Comparison of ENCODE assay signal across 14 cellular contexts in genomic region chr20:650954-651353, GRCh38. TPM values are rescaled to one million over a fixed set of nuclear protein-coding genes. Genes with fewer than 3 reads are reported as not detected.
DNase-seq lines count a peak whose midpoint lies in the region; ATAC-seq and TF ChIP-seq lines count a peak whose summit lies in the region.
"Had no signal": no experiment of that assay in that cellular context is flagged by ENCODE, and none has a peak within 500 bp of the region (broad histone marks: within the 10 kb centered on the region; RNA-seq: fewer than 3 reads in every experiment).

No MANE protein-coding gene starts in this region.

- intact Hi-C loops in Right ventricle myocardium superior (cut with DNase I) (loop anchor here (5.0 kb wide), 1 partner anchor 76 kb away; no protein-coding TSS in a partner anchor), heart left ventricle (cut with DNase I) (loop anchor here in 6 of 10 donors (5.0 to 10.0 kb wide), 5 partner anchors 74 to 304 kb away; partner anchors contain the start of gene NRSN2 (in 1 of the 6)), adrenal gland (cut with DNase I) (no loop called here)

- peaks cover 0 to 53% (median 29%) of the 10 kb centered on the region in 12 donors for H3K4me1 ChIP-seq in heart left ventricle
- peaks cover 25% of the 10 kb centered on the region for H3K4me1 ChIP-seq in skeletal muscle satellite cell (ENCODE audit: control insufficient read depth, insufficient read depth, low read length)
- H3K4me1 ChIP-seq in adrenal gland (replicated peaks in 1 of 2) = peaks cover 22 to 35% of the 10 kb centered on the region in 2 donors

- no peaks in the 10 kb centered on the region for H3K27me3 ChIP-seq in heart left ventricle
- no peaks in the 10 kb centered on the region for H3K27me3 ChIP-seq in skeletal muscle satellite cell (ENCODE audit: control insufficient read depth, insufficient read depth, low read length)
- H3K27me3 ChIP-seq in adrenal gland = no peaks in the 10 kb centered on the region
- H3K27me3 ChIP-seq: ascending aorta, MG63, pancreas had no signal

- TF ChIP-seq CTCF in heart left ventricle (IDR thresholded peaks at IDR 0.05) = peak in 3 of 12 donors; percentile 8 to 32 (median 13)
- no peak for TF ChIP-seq CTCF in RWPE1 (conservative IDR thresholded peaks at IDR 0.05; ENCODE audit: low read depth)
- peak; percentile 17 for TF ChIP-seq CTCF in epithelial cell of proximal tubule (conservative IDR thresholded peaks at IDR 0.05; ENCODE audit: low read depth, low read length)
- peak in 1 of 6 experiments; percentile 30 for TF ChIP-seq CTCF in adrenal gland (IDR thresholded peaks at IDR 0.05)

- ATAC-seq in Right ventricle myocardium superior (ENCODE audit: poor library complexity) (no peak), heart left ventricle (no peak), GM21515 (IDR thresholded peaks at IDR 0.05; ENCODE audit: unreplicated experiment) (no peak)
- ATAC-seq: esophagus mucosa, pancreas had no signal

- H3K4me2 ChIP-seq in skeletal muscle satellite cell (ENCODE audit: low read length) = peak overlapping the region; percentile 92

- H3K36me3 ChIP-seq in heart left ventricle (peaks cover 5 to 46% (median 40%) of the 10 kb centered on the region in 9 donors), skeletal muscle satellite cell (ENCODE audit: insufficient read depth, low read length) (peaks cover 43% of the 10 kb centered on the region), adrenal gland (replicated peaks in 1 of 2) (peaks cover 0 to 36% of the 10 kb centered on the region in 2 donors)

- POLR2A ChIA-PET in RWPE1 (lab: Yijun Ruan, JAX; ENCODE audit: low non-redundant PET) = no interaction called here

- H3K4me3 ChIP-seq in heart left ventricle = peak overlapping the region in 1 of 12 donors; percentile 72
- no peak overlapping the region for H3K4me3 ChIP-seq in epithelial cell of proximal tubule (ENCODE audit: low read depth, low read length)
- H3K4me3 ChIP-seq in skeletal muscle satellite cell (ENCODE audit: low read length) = no peak overlapping the region
- no peak overlapping the region for H3K4me3 ChIP-seq in adrenal gland
- H3K4me3 ChIP-seq: MG63, pancreas had no signal

- WGBS in heart left ventricle, 4 donors = 61 to 67% (median 64%) methylated on average over 5 of the region's 5 CpGs
- 44 to 63% (median 54%) methylated on average over 5 of the region's 5 CpGs for WGBS in adrenal gland, 4 donors

- DNase-seq in Right ventricle myocardium superior (peak; percentile 27), heart left ventricle (no peak), RWPE1 (ENCODE audit: low spot score) (no peak), epithelial cell of proximal tubule (ENCODE audit: low read depth) (no peak), adrenal gland (no peak)
- no peak for DNase-seq in stimulated activated CD4-positive, alpha-beta T cell treated with anti-CD3 and anti-CD28 coated beads, Interleukin-12 subunit alpha, Interleukin-12 subunit beta, amount 100 ng/mL, for 4 hours
- DNase-seq: kidney glomerular epithelial cell, MG63, pancreas, SHP77 treated with DMSO at 0.1 percent for 48 hours had no signal

- no peak overlapping the region for H3K9ac ChIP-seq in skeletal muscle satellite cell (ENCODE audit: low read depth, low read length)

- CTCF ChIA-PET in RWPE1 (lab: Yijun Ruan, JAX) = interaction anchor here (0.7 to 1.2 kb wide), 3 partner anchors 78 to 99 kb away, joined by 3 to 4 read pairs (median 3); no protein-coding TSS in a partner anchor

- peaks cover 0 to 7% (median 0%) of the 10 kb centered on the region in 12 donors for H3K9me3 ChIP-seq in heart left ventricle
- H3K9me3 ChIP-seq in skeletal muscle satellite cell (replicated peaks; ENCODE audit: low read length) = no peaks in the 10 kb centered on the region
- no peaks in the 10 kb centered on the region for H3K9me3 ChIP-seq in adrenal gland (replicated peaks in 1 of 3)
- H3K9me3 ChIP-seq: MG63, pancreas had no signal

- TF ChIP-seq POLR2A in heart left ventricle (IDR thresholded peaks at IDR 0.05) (no peak), adrenal gland (IDR thresholded peaks at IDR 0.05) (no peak)

- H3K27ac ChIP-seq in heart left ventricle (peak overlapping the region in 2 of 12 donors; percentile 8 to 93), RWPE1 (peak overlapping the region; percentile 77), adrenal gland (peak overlapping the region in 2 of 5 donors; percentile 21 to 39)
- H3K27ac ChIP-seq: pancreas had no signal

RNA-seq across cellular contexts. Expression of gene SRXN1, which starts 2.0 kb away (rescaled TPM):
- total RNA-seq in Right ventricle myocardium superior = 47.6 TPM
- 100 to 1,000 TPM in 1 of 9 donors, 10 to 100 TPM in 8; 25.3 to 147 (median 39.1) TPM for total RNA-seq in heart left ventricle
- 10 to 100 TPM; 11.8 to 56.2 TPM for polyA plus RNA-seq in heart left ventricle
- 35.4 and 52.0 TPM in 2 replicates for total RNA-seq in epithelial cell of proximal tubule
- 51.7 and 72.5 TPM in 2 replicates for total RNA-seq in skeletal muscle satellite cell (2012; rRNA removed)
- total RNA-seq in adrenal gland = 100 to 1,000 TPM in 1 of 8 donors, 10 to 100 TPM in 7; 42.3 to 171 (median 67.6) TPM
- 100 to 1,000 TPM in 1 of 3 donors, 10 to 100 TPM in 2; 19.1 to 160 (median 24.9) TPM for polyA plus RNA-seq in adrenal gland

RNA-seq across cellular contexts. Expression of gene SCRT2, which starts 24.6 kb away (rescaled TPM):
- not detected for total RNA-seq in Right ventricle myocardium superior
- not detected for total RNA-seq in heart left ventricle
- not detected for polyA plus RNA-seq in heart left ventricle
- not detected in 2 replicates for total RNA-seq in epithelial cell of proximal tubule
- total RNA-seq in skeletal muscle satellite cell (2012; rRNA removed) = not detected in 2 replicates
- total RNA-seq in adrenal gland = not detected
- not detected for polyA plus RNA-seq in adrenal gland
- total RNA-seq: ascending aorta, esophagus mucosa had no signal

RNA-seq across cellular contexts. Expression of gene TCF15, which starts 40.8 kb away (rescaled TPM):
- total RNA-seq in Right ventricle myocardium superior (13.4 TPM), heart left ventricle (10 to 100 TPM in 5 of 9 donors, 1 to 10 TPM in 4; 5.8 to 18.0 (median 10.0) TPM), epithelial cell of proximal tubule (2.6 and 4.0 TPM in 2 replicates), adrenal gland (1 to 10 TPM in 4 of 8 donors, under 1 TPM in 4; 0.37 to 2.2 (median 0.96) TPM)
- polyA plus RNA-seq in heart left ventricle (10 to 100 TPM in 1 of 2 donors, 1 to 10 TPM in 1; 7.3 to 14.1 TPM), adrenal gland (1 to 10 TPM in 2 of 3 donors, under 1 TPM in 1; 0.31 to 3.0 (median 2.7) TPM)
- not detected in 2 replicates for total RNA-seq in skeletal muscle satellite cell (2012; rRNA removed)
- total RNA-seq: esophagus mucosa had no signal

Comparison
In these comparisons a context has a peak if more than half of its experiments do, and no peak if none do; other contexts are left out.
1. intact Hi-C loops: an anchor here in Right ventricle myocardium superior (5.0 kb wide) and heart left ventricle (5.0 to 10.0 kb wide); none called in adrenal gland.